In genomic region chr4:110621328-110621812, GRCh38 we compare ENCODE assay signal across 9 cellular contexts. TPM values are rescaled to one million over a fixed set of nuclear protein-coding genes. Genes with fewer than 3 reads are reported as not detected.
A peak's percentile ranks its signal among the peaks of the same experiment; 100 is the strongest.
DNase-seq lines count a peak whose midpoint lies in the region; ATAC-seq lines count a peak whose summit lies in the region.
"Had no signal": no experiment of that assay in that cellular context is flagged by ENCODE, and none has a peak within 500 bp of the region (broad histone marks: within the 10 kb centered on the region; RNA-seq: fewer than 3 reads in every experiment).

No MANE protein-coding gene starts in this region.

- peaks cover 5% of the 10 kb centered on the region for H3K9me3 Mint-ChIP-seq in activated T-cell treated with anti-CD3 and anti-CD28 coated beads, Interleukin-2, amount 50 U/mL, for 4 hours
- H3K9me3 Mint-ChIP-seq in stimulated activated naive CD8-positive, alpha-beta T cell treated with anti-CD3 and anti-CD28 coated beads, Interleukin-15, amount 100 ng/mL, for 72 hours, result peaks cover 0 to 16% of the 10 kb centered on the region in 2 donors

- H3K4me3 ChIP-seq in SK-N-MC, result peak overlapping the region; percentile 97
- H3K4me3 ChIP-seq in iPS-11a (ENCODE audit: low read depth, low read length), result peak overlapping the region; percentile 37

- peaks cover 29% of the 10 kb centered on the region; the same call in 1 of the 2 replicates for H3K36me3 ChIP-seq in SK-N-MC (ENCODE audit: insufficient read depth, low read length)

- H3K9me3 ChIP-seq in SK-N-MC (ENCODE audit: low read depth, low read length), result no peaks in the 10 kb centered on the region

- peak overlapping the region; percentile 60 for H3K4me3 Mint-ChIP-seq in activated T-cell treated with anti-CD3 and anti-CD28 coated beads, Interleukin-2, amount 50 U/mL, for 4 hours
- H3K4me3 Mint-ChIP-seq in stimulated activated naive CD8-positive, alpha-beta T cell treated with anti-CD3 and anti-CD28 coated beads, Interleukin-15, amount 100 ng/mL, for 72 hours, result peak overlapping the region; percentile 69 to 83

- H3K27ac Mint-ChIP-seq in stimulated activated naive CD8-positive, alpha-beta T cell treated with anti-CD3 and anti-CD28 coated beads, Interleukin-15, amount 100 ng/mL, for 72 hours, result peak overlapping the region in 1 of 2 donors; percentile 42

- peaks cover 93% of the 10 kb centered on the region for H3K27me3 Mint-ChIP-seq in activated T-cell treated with anti-CD3 and anti-CD28 coated beads, Interleukin-2, amount 50 U/mL, for 4 hours (ENCODE audit: low read depth)
- H3K27me3 Mint-ChIP-seq in stimulated activated naive CD8-positive, alpha-beta T cell treated with anti-CD3 and anti-CD28 coated beads, Interleukin-15, amount 100 ng/mL, for 72 hours, result peaks cover 100% of the 10 kb centered on the region

- no peak for DNase-seq in activated T-cell treated with anti-CD3 and anti-CD28 coated beads, Interleukin-2, amount 50 U/mL, for 4 hours
- DNase-seq in activated T-cell treated with anti-CD3 and anti-CD28 coated beads, Interleukin-2, amount 50 U/mL, for 1 hour, result no peak
- DNase-seq in SK-N-MC (ENCODE audit: low read depth, low spot score) (no peak), Kasumi-1 (lab: John Stamatoyannopoulos, UW) (no peak), NCI-H146 treated with DMSO at 0.1 percent for 48 hours (lab: John Stamatoyannopoulos, UW; ENCODE audit: unreplicated experiment) (no peak)
- no peak for DNase-seq in stimulated activated naive CD8-positive, alpha-beta T cell treated with anti-CD3 and anti-CD28 coated beads, Interleukin-15, amount 100 ng/mL, for 72 hours

- H3K36me3 Mint-ChIP-seq in activated T-cell treated with anti-CD3 and anti-CD28 coated beads, Interleukin-2, amount 50 U/mL, for 4 hours (ENCODE audit: insufficient read depth), result no peaks in the 10 kb centered on the region

- H3K4me1 Mint-ChIP-seq in activated T-cell treated with anti-CD3 and anti-CD28 coated beads, Interleukin-2, amount 50 U/mL, for 4 hours (ENCODE audit: low read depth), result peaks cover 20% of the 10 kb centered on the region
- H3K4me1 Mint-ChIP-seq in stimulated activated naive CD8-positive, alpha-beta T cell treated with anti-CD3 and anti-CD28 coated beads, Interleukin-15, amount 100 ng/mL, for 72 hours, result peaks cover 59% of the 10 kb centered on the region

- no peak overlapping the region for H3K27ac ChIP-seq in SK-N-MC
- H3K27ac ChIP-seq: parathyroid adenoma had no signal

- ATAC-seq in activated T-cell treated with anti-CD3 and anti-CD28 coated beads, Interleukin-2, amount 50 U/mL, for 4 hours, result no peak
- no peak for ATAC-seq in stimulated activated naive CD8-positive, alpha-beta T cell treated with anti-CD3 and anti-CD28 coated beads, Interleukin-15, amount 100 ng/mL, for 72 hours
- no peak for ATAC-seq in HG03432 (IDR thresholded peaks at IDR 0.05; ENCODE audit: unreplicated experiment)

- peak overlapping the region; percentile 66 for H3K9ac ChIP-seq in SK-N-MC (ENCODE audit: insufficient read length)
- H3K9ac ChIP-seq: parathyroid adenoma had no signal

RNA-seq across cellular contexts. Expression of gene PITX2, which starts 1.5 kb away (rescaled TPM):
- not detected for total RNA-seq in activated T-cell treated with anti-CD3 and anti-CD28 coated beads, Interleukin-2, amount 50 U/mL, for 4 hours
